Comparison of ENCODE assay signal across 9 cellular contexts in genomic region chr10:46541017-46541661, GRCh38. TPM values are rescaled to one million over a fixed set of nuclear protein-coding genes. Genes with fewer than 3 reads are reported as not detected.
DNase-seq lines count a peak whose midpoint lies in the region; ATAC-seq and TF ChIP-seq lines count a peak whose summit lies in the region.
"Had no signal": no experiment of that assay in that cellular context is flagged by ENCODE, and none has a peak within 500 bp of the region (broad histone marks: within the 10 kb centered on the region; RNA-seq: fewer than 3 reads in every experiment).

No MANE protein-coding gene starts in this region.

- intact Hi-C loops in colonic mucosa (cut with DNase I), result no loop called here

- H3K9me3 ChIP-seq in colonic mucosa, result no peaks in the 10 kb centered on the region

- no peak overlapping the region for H3K9ac ChIP-seq in colonic mucosa (ENCODE audit: low read depth in 2 of 2, low read length in 2 of 2)

- H3K27ac ChIP-seq in colonic mucosa, result peak overlapping the region; percentile 43

- peaks cover 21% of the 10 kb centered on the region for H3K4me1 ChIP-seq in colonic mucosa

- TF ChIP-seq CTCF in colonic mucosa (IDR thresholded peaks at IDR 0.05), result no peak

- peak; percentile 63 for DNase-seq in activated effector memory CD4-positive, alpha-beta T cell treated with anti-CD3 and anti-CD28 coated beads, Interleukin-2, amount 50 U/mL, for 16 hours
- DNase-seq in activated effector memory CD4-positive, alpha-beta T cell treated with Interleukin-2 at 50 U/mL for 16 hours, result no peak
- peak; percentile 71 for DNase-seq in colonic mucosa
- peak; percentile 63 for DNase-seq in left lobe of liver (ENCODE audit: low spot score)
- DNase-seq in ureter (ENCODE audit: low spot score), result peak; percentile 53
- no peak for DNase-seq in NCI-H2029 treated with DMSO at 0.1 percent for 48 hours (lab: John Stamatoyannopoulos, UW)
- DNase-seq in SIG-M5 (lab: John Stamatoyannopoulos, UW), result no peak

- ATAC-seq in left lobe of liver, result peak; percentile 39
- ATAC-seq in GM18858 (IDR thresholded peaks at IDR 0.05; ENCODE audit: unreplicated experiment), result no peak

- H3K27me3 ChIP-seq in colonic mucosa, result no peaks in the 10 kb centered on the region

- peak overlapping the region; percentile 13 for H3K4me3 ChIP-seq in colonic mucosa
- H3K4me3 ChIP-seq: lung had no signal

- H3K36me3 ChIP-seq in colonic mucosa, result no peaks in the 10 kb centered on the region

RNA-seq across cellular contexts. Expression of gene GPRIN2, which starts 15.3 kb away (rescaled TPM):
- total RNA-seq in colonic mucosa (10 to 100 TPM; 32.3 to 34.4 TPM), left lobe of liver (1.1 TPM), ureter (9.4 TPM)

RNA-seq across cellular contexts. Expression of gene SYT15, which starts 37.8 kb away (rescaled TPM):
- total RNA-seq in colonic mucosa (1 to 10 TPM in 1 of 2 donors, under 1 TPM in 1; 0.62 to 1.2 TPM), left lobe of liver (0.65 TPM), ureter (10.4 TPM)

Comparison
In these comparisons a context has a peak if more than half of its experiments do, and no peak if none do; other contexts are left out.
1. DNase-seq: peak in activated effector memory CD4-positive, alpha-beta T cell treated with anti-CD3 and anti-CD28 coated beads, Interleukin-2, amount 50 U/mL, for 16 hours (single experiment), colonic mucosa (single experiment), left lobe of liver (single experiment) and ureter (single experiment); none in activated effector memory CD4-positive, alpha-beta T cell treated with Interleukin-2 at 50 U/mL for 16 hours (single experiment), NCI-H2029 treated with DMSO at 0.1 percent for 48 hours (single experiment) and SIG-M5 (single experiment).